Comparison of ENCODE assay signal across 1 cellular context in genomic region chr16:57539072-57539796, GRCh38.
TF ChIP-seq lines count a peak whose summit lies in the region.

No MANE protein-coding gene starts in this region.

TF ChIP-seq in GM12878, 131 proteins besides CTCF, POLR2A, EP300 and RAD21 (continues in another document):
- TF ChIP-seq MYC (IDR thresholded peaks at IDR 0.05; ENCODE audit: insufficient read depth, insufficient read length, insufficient replicate concordance, low read length, severe bottlenecking) (no peak), NR2F1 (conservative IDR thresholded peaks at IDR 0.05) (peak; percentile 76), PRDM15 (CRISPR knock-in tag; IDR thresholded peaks at IDR 0.05) (no peak), RCOR1 (conservative IDR thresholded peaks at IDR 0.05; ENCODE audit: low read depth, low read length) (0 out of 2 replicates have a peak, but pooled peaks have one; percentile 49), IRF3 (IDR thresholded peaks at IDR 0.05) (no peak), CREM (IDR thresholded peaks at IDR 0.05; ENCODE audit: low read depth) (peak; percentile 92), DPF2 (IDR thresholded peaks at IDR 0.05) (peak; percentile 41; the same call in 1 of the 2 replicates), PAX5 (IDR thresholded peaks at IDR 0.05; ENCODE audit: borderline replicate concordance, low read depth, low read length) (peak; percentile 96), SKIL (IDR thresholded peaks at IDR 0.05; ENCODE audit: low read depth, poor library complexity, severe bottlenecking) (peak; percentile 76), SMAD1 (IDR thresholded peaks at IDR 0.05; ENCODE audit: low read depth, partially characterized antibody) (peak; percentile 17), CHD1 (IDR thresholded peaks at IDR 0.05; ENCODE audit: low read depth, low read length) (no peak), FOS (IDR thresholded peaks at IDR 0.05; ENCODE audit: borderline replicate concordance, extremely low read depth, insufficient read length) (no peak), USF2 (IDR thresholded peaks at IDR 0.05; ENCODE audit: borderline replicate concordance, low read depth, low read length) (no peak), EED (IDR thresholded peaks at IDR 0.05; ENCODE audit: low read depth) (peak; percentile 92), ZNF207 (IDR thresholded peaks at IDR 0.05; ENCODE audit: borderline replicate concordance) (no peak), ZNF217 (IDR thresholded peaks at IDR 0.05) (peak; percentile 86), ZBTB11 (CRISPR knock-in tag; IDR thresholded peaks at IDR 0.05) (no peak), KAT2A (conservative IDR thresholded peaks at IDR 0.05; ENCODE audit: control insufficient read depth, low read depth, low read length) (no peak), SIN3A (IDR thresholded peaks at IDR 0.05; ENCODE audit: low read depth, low read length) (no peak), ESRRA (IDR thresholded peaks at IDR 0.05; ENCODE audit: low read length) (no peak), USF1 (IDR thresholded peaks at IDR 0.05; ENCODE audit: borderline replicate concordance, extremely low read length, insufficient read depth, low read depth, low read length) (no peak), PAX8 (IDR thresholded peaks at IDR 0.05) (no peak), CREB1 (IDR thresholded peaks at IDR 0.05; ENCODE audit: low read depth) (no peak), TBL1XR1 (IDR thresholded peaks at IDR 0.05; ENCODE audit: low read depth, low read length) (no peak), ZBTB40 (IDR thresholded peaks at IDR 0.05; ENCODE audit: borderline replicate concordance) (peak; percentile 24; the same call in 1 of the 2 replicates), MEF2A (IDR thresholded peaks at IDR 0.05; ENCODE audit: insufficient read depth, low read depth, low read length) (peak; percentile 98), PBX3 (IDR thresholded peaks at IDR 0.05; ENCODE audit: insufficient replicate concordance, low read depth, low read length) (no peak), CEBPB (IDR thresholded peaks at IDR 0.05; ENCODE audit: borderline replicate concordance in 1 of 2, low read depth in 2 of 2, low read length in 2 of 2) (no peak), CHD2 (IDR thresholded peaks at IDR 0.05; ENCODE audit: borderline replicate concordance, low read depth, low read length) (peak; percentile 35; the same call in 1 of the 2 replicates), ZSCAN29 (IDR thresholded peaks at IDR 0.05) (no peak), SREBF1 (IDR thresholded peaks at IDR 0.05; ENCODE audit: low read length) (peak; percentile 59; the same call in 1 of the 2 replicates), IRF4 (IDR thresholded peaks at IDR 0.05; ENCODE audit: low read depth, low read length) (peak; percentile 73; the same call in 1 of the 2 replicates), NBN (IDR thresholded peaks at IDR 0.05) (peak; percentile 92; the same call in 1 of the 2 replicates), GATAD2B (conservative IDR thresholded peaks at IDR 0.05; ENCODE audit: low read depth) (no peak), IKZF2 (IDR thresholded peaks at IDR 0.05) (peak; percentile 86 to 90), STAT3 (IDR thresholded peaks at IDR 0.05; ENCODE audit: low read depth, low read length) (no peak), KLF5 (IDR thresholded peaks at IDR 0.05; ENCODE audit: partially characterized antibody) (no peak), HDAC6 (IDR thresholded peaks at IDR 0.05; ENCODE audit: unreplicated experiment) (no peak), EGR1 (IDR thresholded peaks at IDR 0.05; ENCODE audit: borderline replicate concordance in 1 of 2, low read depth in 2 of 2, low read length in 2 of 2) (no peak), MLLT1 (IDR thresholded peaks at IDR 0.05) (peak; percentile 80), MEF2B (IDR thresholded peaks at IDR 0.05; ENCODE audit: partially characterized antibody, poor library complexity, severe bottlenecking) (peak; percentile 88)
